In genomic region chr2:122815120-122815519, GRCh38 we compare ENCODE assay signal across 29 cellular contexts.
"Had no signal": no experiment of that assay in that cellular context is flagged by ENCODE, and none has a peak within 500 bp of the region (broad histone marks: within the 10 kb centered on the region; RNA-seq: fewer than 3 reads in every experiment).

No MANE protein-coding gene starts in this region.

- H3K9me3 ChIP-seq: lower lobe of right lung, neutrophil, ovary, right atrium auricular region, right lobe of liver, tibial nerve, uterus had no signal

- H3K4me3 ChIP-seq: left lung, lower lobe of right lung, ovary, right atrium auricular region, right lobe of liver, smooth muscle cell, tibial nerve, uterus had no signal

- H3K27me3 ChIP-seq: left lung, neutrophil, ovary, right atrium auricular region, right lobe of liver, tibial nerve, uterus had no signal

- DNase-seq: hypothalamus; immature natural killer cell; kidney; left colon; left lung; lower lobe of right lung; mammary epithelial cell; mesenchymal stem cell; naive thymus-derived CD8-positive, alpha-beta T cell; occipital lobe; ovary; right lobe of liver; stimulated activated CD4-positive, alpha-beta T cell treated with anti-CD3 and anti-CD28 coated beads, Interleukin-1b, Interleukin-23, amount 100 ng/mL, for 48 hours; stimulated activated CD4-positive, alpha-beta T cell treated with anti-CD3 and anti-CD28 coated beads, Interleukin-2, amount 100 ng/mL, for 48 hours; stimulated activated CD4-positive, alpha-beta T cell treated with anti-CD3 and anti-CD28 coated beads, Interleukin-4, amount 100 ng/mL, for 4 hours; stimulated activated CD8-positive, alpha-beta memory T cell treated with anti-CD3 and anti-CD28 coated beads, Interleukin-4, amount 100 ng/mL, for 48 hours; stimulated activated naive CD4-positive, alpha-beta T cell treated with Interleukin-2 at 50 U/mL for 16 hours; stimulated activated naive CD8-positive, alpha-beta T cell treated with anti-CD3 and anti-CD28 coated beads, Interleukin-15, amount 100 ng/mL, for 72 hours; substantia nigra; uterus had no signal

- H3K4me2 ChIP-seq: smooth muscle cell had no signal

- H3K4me1 Mint-ChIP-seq: immature natural killer cell; naive thymus-derived CD8-positive, alpha-beta T cell; neural crest cell; stimulated activated memory B cell treated with anti-CD40 and anti-IgM and Interleukin-4, amounts not matched to agents 10 μg/mL and 1 μg/mL and 100 μg/mL, for 72 hours; stimulated activated naive CD8-positive, alpha-beta T cell treated with anti-CD3 and anti-CD28 coated beads, Interleukin-15, amount 100 ng/mL, for 72 hours had no signal

- H3K36me3 Mint-ChIP-seq: naive thymus-derived CD8-positive, alpha-beta T cell; stimulated activated memory B cell treated with anti-CD40 and anti-IgM and Interleukin-4, amounts not matched to agents 10 μg/mL and 1 μg/mL and 100 μg/mL, for 72 hours; type B pancreatic cell had no signal

- H3K27me3 Mint-ChIP-seq: naive thymus-derived CD8-positive, alpha-beta T cell; progenitor cell of endocrine pancreas; stimulated activated memory B cell treated with anti-CD40 and anti-IgM and Interleukin-4, amounts not matched to agents 10 μg/mL and 1 μg/mL and 100 μg/mL, for 72 hours; stimulated activated naive CD8-positive, alpha-beta T cell treated with anti-CD3 and anti-CD28 coated beads, Interleukin-15, amount 100 ng/mL, for 72 hours; type B pancreatic cell had no signal

- H3K36me3 ChIP-seq: left lung, lower lobe of right lung, neutrophil, ovary, right atrium auricular region, right lobe of liver, tibial nerve, uterus had no signal

- H3K4me1 ChIP-seq: left lung, lower lobe of right lung, right atrium auricular region, right lobe of liver, tibial nerve, uterus had no signal

- H3K4me3 Mint-ChIP-seq: immature natural killer cell; naive thymus-derived CD8-positive, alpha-beta T cell; nephron; neural crest cell; stimulated activated memory B cell treated with anti-CD40 and anti-IgM and Interleukin-4, amounts not matched to agents 10 μg/mL and 1 μg/mL and 100 μg/mL, for 72 hours; stimulated activated naive CD8-positive, alpha-beta T cell treated with anti-CD3 and anti-CD28 coated beads, Interleukin-15, amount 100 ng/mL, for 72 hours; type B pancreatic cell had no signal

- H3K27ac ChIP-seq: left lung, lower lobe of right lung, neutrophil, ovary, right atrium auricular region, right lobe of liver, tibial nerve, uterus had no signal

- H3K27ac Mint-ChIP-seq: immature natural killer cell; naive thymus-derived CD8-positive, alpha-beta T cell; nephron; progenitor cell of endocrine pancreas; stimulated activated memory B cell treated with anti-CD40 and anti-IgM and Interleukin-4, amounts not matched to agents 10 μg/mL and 1 μg/mL and 100 μg/mL, for 72 hours; stimulated activated naive CD8-positive, alpha-beta T cell treated with anti-CD3 and anti-CD28 coated beads, Interleukin-15, amount 100 ng/mL, for 72 hours; type B pancreatic cell had no signal

- ATAC-seq: left colon; left lung; lower lobe of right lung; naive thymus-derived CD8-positive, alpha-beta T cell; right lobe of liver; stimulated activated memory B cell treated with anti-CD40 and anti-IgM and Interleukin-4, amounts not matched to agents 10 μg/mL and 1 μg/mL and 100 μg/mL, for 72 hours; stimulated activated naive CD8-positive, alpha-beta T cell treated with anti-CD3 and anti-CD28 coated beads, Interleukin-15, amount 100 ng/mL, for 72 hours had no signal
